Comparison of ENCODE assay signal across 23 cellular contexts in genomic region chr9:98977813-98978212, GRCh38. TPM values are rescaled to one million over a fixed set of nuclear protein-coding genes. Genes with fewer than 3 reads are reported as not detected.
A peak's percentile ranks its signal among the peaks of the same experiment; 100 is the strongest.
DNase-seq lines count a peak whose midpoint lies in the region; ATAC-seq, FAIRE-seq and TF ChIP-seq lines count a peak whose summit lies in the region.
"Had no signal": no experiment of that assay in that cellular context is flagged by ENCODE, and none has a peak within 500 bp of the region (broad histone marks: within the 10 kb centered on the region; RNA-seq: fewer than 3 reads in every experiment).

No MANE protein-coding gene starts in this region.

- peaks cover 9% of the 10 kb centered on the region for H3K27me3 Mint-ChIP-seq in neural progenitor cell (ENCODE audit: insufficient read depth, low read depth)

- peak overlapping the region; percentile 81 for H3K27ac Mint-ChIP-seq in neural progenitor cell
- H3K27ac Mint-ChIP-seq: activated CD4-positive, alpha-beta T cell treated with anti-CD3 and anti-CD28 coated beads, Interleukin-2, amount 10 ng/mL, durations not matched to agents 24 days and 14 days; activated CD8-positive, alpha-beta memory T cell treated with anti-CD3 and anti-CD28 coated beads, Interleukin-2, amount 10 ng/mL, durations not matched to agents 7 days and 5 days; activated naive CD4-positive, alpha-beta T cell treated with anti-CD3 and anti-CD28 coated beads, Interleukin-2, amount 50 U/mL, for 24 hours; activated T-helper 1 cell treated with anti-CD3 and anti-CD28 coated beads, Interleukin-12 subunit alpha, Interleukin-12 subunit beta, Interleukin-2, Interleukin-4 antibody, amounts not matched to agents 30 ng/mL and 10 ng/mL and 1 ng/mL, durations not matched to agents 14 hours and 24 hours and 36 hours; endodermal cell had no signal

- no peaks in the 10 kb centered on the region for H3K9me3 ChIP-seq in HUES64 (ENCODE audit: insufficient read depth, low read depth, low read length)
- H3K9me3 ChIP-seq in esophagus muscularis mucosa, result no peaks in the 10 kb centered on the region
- H3K9me3 ChIP-seq in neural progenitor cell (ENCODE audit: low read depth), result no peaks in the 10 kb centered on the region
- H3K9me3 ChIP-seq in thoracic aorta, result no peaks in the 10 kb centered on the region
- H3K9me3 ChIP-seq: lower lobe of right lung, ovary had no signal

- no peak overlapping the region for H3K9ac ChIP-seq in HUES64 (ENCODE audit: low read depth, low read length)
- no peak overlapping the region for H3K9ac ChIP-seq in neural progenitor cell

- H3K27ac ChIP-seq in HUES64 (ENCODE audit: low read depth, low read length) (peak overlapping the region; percentile 39; the same call in 1 of the 2 replicates), esophagus muscularis mucosa (replicated peaks in 1 of 4) (peak overlapping the region; percentile 84 to 89 (median 87)), neural progenitor cell (peak overlapping the region; percentile 63), thoracic aorta (peak overlapping the region; percentile 24 to 48)
- H3K27ac ChIP-seq: lower lobe of right lung had no signal

- no peaks in the 10 kb centered on the region for H3K36me3 Mint-ChIP-seq in neural progenitor cell
- H3K36me3 Mint-ChIP-seq: activated CD8-positive, alpha-beta memory T cell treated with anti-CD3 and anti-CD28 coated beads, Interleukin-2, amount 10 ng/mL, durations not matched to agents 7 days and 5 days; activated naive CD4-positive, alpha-beta T cell treated with anti-CD3 and anti-CD28 coated beads, Interleukin-2, amount 50 U/mL, for 24 hours had no signal

- ATAC-seq in thoracic aorta (ENCODE audit: insufficient number of reproducible peaks, low FRiP score, low read depth), result no peak
- ATAC-seq: activated CD8-positive, alpha-beta memory T cell treated with anti-CD3 and anti-CD28 coated beads, Interleukin-2, amount 10 ng/mL, durations not matched to agents 7 days and 5 days; lower lobe of right lung had no signal

- H4K20me1 ChIP-seq in neural progenitor cell (ENCODE audit: low read depth), result no peaks in the 10 kb centered on the region

- H3K36me3 ChIP-seq in HUES64 (ENCODE audit: insufficient read depth, low read length) (no peaks in the 10 kb centered on the region), esophagus muscularis mucosa (no peaks in the 10 kb centered on the region), neural progenitor cell (no peaks in the 10 kb centered on the region), thoracic aorta (no peaks in the 10 kb centered on the region)
- H3K36me3 ChIP-seq: lower lobe of right lung, ovary had no signal

- TF ChIP-seq POLR2A in esophagus muscularis mucosa (IDR thresholded peaks at IDR 0.05; ENCODE audit: low read depth), result no peak

- 94% methylated on average over 3 of the region's 3 CpGs for WGBS in HUES64
- WGBS in esophagus muscularis mucosa, result 64% methylated on average over 3 of the region's 3 CpGs

- H3K4me1 Mint-ChIP-seq in neural progenitor cell, result peaks cover 52% of the 10 kb centered on the region
- H3K4me1 Mint-ChIP-seq: activated naive CD4-positive, alpha-beta T cell treated with anti-CD3 and anti-CD28 coated beads, Interleukin-2, amount 50 U/mL, for 24 hours had no signal

- DNase-seq in esophagus muscularis mucosa (ENCODE audit: extremely low spot score) (no peak), neural progenitor cell (ENCODE audit: low spot score) (no peak), thoracic aorta (ENCODE audit: low spot score) (no peak), NCI-H446 treated with DMSO at 0.1 percent for 48 hours (lab: John Stamatoyannopoulos, UW) (no peak), A172 (ENCODE audit: low spot score) (no peak), frontal cortex (ENCODE audit: low spot score in 2 of 2) (no peak)
- DNase-seq: activated CD4-positive, alpha-beta T cell treated with anti-CD3 and anti-CD28 coated beads, Interleukin-2, amount 10 ng/mL, durations not matched to agents 24 days and 14 days; activated CD8-positive, alpha-beta memory T cell treated with anti-CD3 and anti-CD28 coated beads, Interleukin-2, amount 10 ng/mL, durations not matched to agents 7 days and 5 days; aorta; DND-41; endodermal cell; hippocampal formation; lower lobe of right lung; OCI-M1; ovary; SIG-M5; stimulated activated CD4-positive, alpha-beta T cell treated with anti-CD3 and anti-CD28 coated beads, Interleukin-2, amount 100 ng/mL, for 24 hours; stimulated activated naive CD4-positive, alpha-beta T cell treated with Interleukin-2 at 50 U/mL for 16 hours; T-helper 1 cell had no signal

- H3K4me3 ChIP-seq in HUES64 (ENCODE audit: low read length), result no peak overlapping the region
- H3K4me3 ChIP-seq in esophagus muscularis mucosa, result no peak overlapping the region
- no peak overlapping the region for H3K4me3 ChIP-seq in neural progenitor cell
- H3K4me3 ChIP-seq in thoracic aorta, result no peak overlapping the region
- H3K4me3 ChIP-seq: lower lobe of right lung, ovary had no signal

- H2AFZ ChIP-seq in neural progenitor cell (replicated peaks), result no peak overlapping the region

- H3K79me2 ChIP-seq in neural progenitor cell (ENCODE audit: low read depth), result no peaks in the 10 kb centered on the region

- H3K4me3 Mint-ChIP-seq in neural progenitor cell, result no peak overlapping the region
- H3K4me3 Mint-ChIP-seq: activated CD4-positive, alpha-beta T cell treated with anti-CD3 and anti-CD28 coated beads, Interleukin-2, amount 10 ng/mL, durations not matched to agents 24 days and 14 days; activated CD8-positive, alpha-beta memory T cell treated with anti-CD3 and anti-CD28 coated beads, Interleukin-2, amount 10 ng/mL, durations not matched to agents 7 days and 5 days; activated naive CD4-positive, alpha-beta T cell treated with anti-CD3 and anti-CD28 coated beads, Interleukin-2, amount 50 U/mL, for 24 hours; activated T-helper 1 cell treated with anti-CD3 and anti-CD28 coated beads, Interleukin-12 subunit alpha, Interleukin-12 subunit beta, Interleukin-2, Interleukin-4 antibody, amounts not matched to agents 30 ng/mL and 10 ng/mL and 1 ng/mL, durations not matched to agents 14 hours and 24 hours and 36 hours; endodermal cell had no signal

- TF ChIP-seq EP300 in esophagus muscularis mucosa (IDR thresholded peaks at IDR 0.05), result no peak

- no peak for FAIRE-seq in frontal cortex (lab: Jason Lieb, UNC)

- H3K27me3 ChIP-seq in HUES64 (ENCODE audit: insufficient read depth, low read length), result peaks cover 45% of the 10 kb centered on the region
- H3K27me3 ChIP-seq in esophagus muscularis mucosa, result no peaks in the 10 kb centered on the region
- peaks cover 40% of the 10 kb centered on the region for H3K27me3 ChIP-seq in neural progenitor cell
- no peaks in the 10 kb centered on the region for H3K27me3 ChIP-seq in thoracic aorta (replicated peaks; ENCODE audit: insufficient read depth)
- H3K27me3 ChIP-seq: ovary had no signal

- peak overlapping the region; percentile 53 for H3K4me2 ChIP-seq in neural progenitor cell

- no peaks in the 10 kb centered on the region for H3K9me3 Mint-ChIP-seq in neural progenitor cell
- H3K9me3 Mint-ChIP-seq: activated CD4-positive, alpha-beta T cell treated with anti-CD3 and anti-CD28 coated beads, Interleukin-2, amount 10 ng/mL, durations not matched to agents 24 days and 14 days; activated naive CD4-positive, alpha-beta T cell treated with anti-CD3 and anti-CD28 coated beads, Interleukin-2, amount 50 U/mL, for 24 hours; activated T-helper 1 cell treated with anti-CD3 and anti-CD28 coated beads, Interleukin-12 subunit alpha, Interleukin-12 subunit beta, Interleukin-2, Interleukin-4 antibody, amounts not matched to agents 30 ng/mL and 10 ng/mL and 1 ng/mL, durations not matched to agents 14 hours and 24 hours and 36 hours; endodermal cell had no signal

- H3K4me1 ChIP-seq in HUES64 (ENCODE audit: insufficient read depth, low read length), result peaks cover 16% of the 10 kb centered on the region
- peaks cover 54 to 75% (median 67%) of the 10 kb centered on the region in 4 donors for H3K4me1 ChIP-seq in esophagus muscularis mucosa
- H3K4me1 ChIP-seq in neural progenitor cell, result peaks cover 33% of the 10 kb centered on the region
- H3K4me1 ChIP-seq in thoracic aorta (ENCODE audit: control insufficient read depth in 1 of 2, low read depth in 2 of 2), result peaks cover 14 to 52% of the 10 kb centered on the region in 2 donors

- intact Hi-C loops in esophagus muscularis mucosa (cut with DNase I), result loop anchor here (5.0 kb wide), 1 partner anchor 36 kb away; the partner anchor contains the start of gene COL15A1

- peaks cover 19% of the 10 kb centered on the region for H3F3A ChIP-seq in neural progenitor cell (ENCODE audit: low read depth)

- TF ChIP-seq CTCF in esophagus muscularis mucosa (IDR thresholded peaks at IDR 0.05), result no peak
- no peak for TF ChIP-seq CTCF in neural progenitor cell (IDR thresholded peaks at IDR 0.05)
- TF ChIP-seq CTCF in thoracic aorta (IDR thresholded peaks at IDR 0.05), result no peak

RNA-seq across cellular contexts. Expression of gene COL15A1, which starts 34.1 kb away (rescaled TPM):
- polyA plus RNA-seq in HUES64 (2013, experiment 1 of 2), result 0.10 TPM
- polyA plus RNA-seq in HUES64 (2013, experiment 2 of 2), result 0.13 TPM
- total RNA-seq in esophagus muscularis mucosa (100 to 1,000 TPM; 134 to 256 (median 145) TPM), neural progenitor cell (ENCODE audit: low replicate concordance) (0.71 and 3.2 TPM in 2 replicates), thoracic aorta (10 to 100 TPM; 23.3 to 70.4 TPM), frontal cortex (6.9 TPM)
- total RNA-seq in A172 (2014; rRNA removed; shearing (Covaris generic)), result 0.09 and 0.12 TPM in 2 replicates
- total RNA-seq: H7 had no signal

Comparison
In these comparisons a context has a peak if more than half of its experiments do, and no peak if none do; other contexts are left out.
1. H3K27ac ChIP-seq: peak in every context shown above with its lines; median percentile 87 in esophagus muscularis mucosa; 63 in neural progenitor cell; 39 in HUES64; 36 in thoracic aorta.